Comparison of ENCODE assay signal across 8 cellular contexts in the genomic region with DNA sequence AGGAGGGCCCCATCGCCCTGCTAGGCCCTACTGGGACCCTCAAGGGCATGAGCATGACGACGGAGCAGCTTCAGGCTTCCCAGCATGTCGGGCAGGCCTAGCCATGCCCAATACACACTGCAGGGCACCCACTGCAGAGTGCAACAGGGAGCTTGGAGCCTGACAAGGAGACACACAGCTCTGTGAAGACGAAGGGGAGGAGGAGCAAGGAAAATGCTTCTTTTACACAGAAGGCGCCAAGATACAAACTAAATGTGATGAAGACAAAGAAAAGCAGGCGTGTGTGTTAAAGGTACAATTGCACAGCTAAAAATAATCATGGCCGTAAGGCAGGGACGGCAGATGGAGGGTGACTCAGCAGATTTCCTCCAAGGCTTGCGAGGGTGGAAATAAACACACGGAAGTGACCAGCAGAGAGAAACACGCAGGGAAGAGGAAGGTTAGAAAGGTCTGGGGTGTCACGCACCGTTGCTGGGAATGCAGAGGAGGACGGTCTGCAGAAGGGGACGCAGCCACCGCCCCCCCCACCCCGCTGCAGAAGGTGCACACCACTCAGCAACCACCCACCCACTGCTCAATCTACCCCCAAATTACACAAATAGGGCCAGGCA.
DNase-seq lines count a peak whose midpoint lies in the region; ATAC-seq and TF ChIP-seq lines count a peak whose summit lies in the region.

No MANE protein-coding gene starts in this region.

- DNase-seq in M059J (ENCODE audit: low read depth), result peak; percentile 83
- no peak for DNase-seq in activated T-helper 2 cell treated with anti-CD3 and anti-CD28 coated beads, Interferon-gamma antibody, Interleukin-2, Interleukin-4, amounts not matched to agents 10 μg/mL and 5 μg/mL and 100 μg/mL, durations not matched to agents 14 hours and 24 hours and 36 hours (ENCODE audit: low spot score)
- no peak for DNase-seq in glutamatergic neuron
- peak in 1 of 2 donors; percentile 47 for DNase-seq in trophoblast cell
- DNase-seq in HuH-7.5 (ENCODE audit: low spot score), result no peak

- H3K4me1 Mint-ChIP-seq in activated T-helper 2 cell treated with anti-CD3 and anti-CD28 coated beads, Interferon-gamma antibody, Interleukin-2, Interleukin-4, amounts not matched to agents 10 μg/mL and 5 μg/mL and 100 μg/mL, durations not matched to agents 14 hours and 24 hours and 36 hours (ENCODE audit: low read depth), result peaks cover 73% of the 10 kb centered on the region
- peaks cover 56% of the 10 kb centered on the region for H3K4me1 Mint-ChIP-seq in glutamatergic neuron (ENCODE audit: low read depth, unreplicated experiment)

- peak overlapping the region; percentile 36 for H2BK5ac ChIP-seq in trophoblast cell (ENCODE audit: low read depth, low read length, poor library complexity)

- H3K9me3 ChIP-seq in DOHH2 (ENCODE audit: control insufficient read depth, insufficient read depth, low read length) (no peaks in the 10 kb centered on the region), trophoblast cell (ENCODE audit: insufficient read depth, low read depth, low read length) (peaks cover 3% of the 10 kb centered on the region)

- TF ChIP-seq CTCF in DOHH2 (IDR thresholded peaks at IDR 0.05; ENCODE audit: low read depth, low read length, poor library complexity, severe bottlenecking) (no peak), glutamatergic neuron (IDR thresholded peaks at IDR 0.05; ENCODE audit: partially characterized antibody, unreplicated experiment) (no peak)

- peak overlapping the region; percentile 47 for H4K12ac ChIP-seq in trophoblast cell (ENCODE audit: low read depth, low read length)

- H3K36me3 ChIP-seq in DOHH2 (ENCODE audit: control insufficient read depth, low read length) (peaks cover 12% of the 10 kb centered on the region), trophoblast cell (ENCODE audit: control insufficient read depth in 1 of 2, insufficient read depth in 2 of 2, low read length in 2 of 2) (peaks cover 6 to 11% of the 10 kb centered on the region in 2 experiments)

- H4K8ac ChIP-seq in trophoblast cell (ENCODE audit: low read depth, low read length), result peak overlapping the region; percentile 15

- peaks cover 57% of the 10 kb centered on the region for H4K20me1 ChIP-seq in DOHH2 (ENCODE audit: control insufficient read depth, insufficient read depth, low read depth, low read length)

- H3K36me3 Mint-ChIP-seq in activated T-helper 2 cell treated with anti-CD3 and anti-CD28 coated beads, Interferon-gamma antibody, Interleukin-2, Interleukin-4, amounts not matched to agents 10 μg/mL and 5 μg/mL and 100 μg/mL, durations not matched to agents 14 hours and 24 hours and 36 hours (ENCODE audit: low read depth), result peaks cover 32% of the 10 kb centered on the region
- H3K36me3 Mint-ChIP-seq in glutamatergic neuron (ENCODE audit: unreplicated experiment), result no peaks in the 10 kb centered on the region

- peak overlapping the region; percentile 16 for H2AK5ac ChIP-seq in trophoblast cell (ENCODE audit: low read length)

- no peaks in the 10 kb centered on the region for H3F3A ChIP-seq in DOHH2 (ENCODE audit: control insufficient read depth, insufficient read depth)

- H2BK120ac ChIP-seq in trophoblast cell (ENCODE audit: insufficient read depth, low read length, poor library complexity), result peak overlapping the region; percentile 43

- H3K4me3 ChIP-seq in DOHH2 (ENCODE audit: low read length), result no peak overlapping the region; the same call in 1 of the 2 replicates
- no peak overlapping the region for H3K4me3 ChIP-seq in trophoblast cell (ENCODE audit: low read depth, low read length)

- peak overlapping the region; percentile 9 for H2BK12ac ChIP-seq in trophoblast cell (ENCODE audit: low read length)

- peaks cover 99% of the 10 kb centered on the region for H3K79me2 ChIP-seq in DOHH2 (ENCODE audit: control insufficient read depth, low read length)
- H3K79me2 ChIP-seq in trophoblast cell (ENCODE audit: control insufficient read depth, insufficient read depth, low read length, poor library complexity), result peaks cover 33% of the 10 kb centered on the region

- H3K9ac ChIP-seq in trophoblast cell (ENCODE audit: low read length), result no peak overlapping the region

- no peak overlapping the region for H3K23ac ChIP-seq in trophoblast cell (ENCODE audit: low read length)

- peak overlapping the region; percentile 65 for H3K4ac ChIP-seq in trophoblast cell (ENCODE audit: low read depth, low read length)

- H3K9me2 ChIP-seq in DOHH2 (replicated peaks; ENCODE audit: control insufficient read depth, low read length), result no peaks in the 10 kb centered on the region

- peak overlapping the region; percentile 67 for H3K27ac Mint-ChIP-seq in activated T-helper 2 cell treated with anti-CD3 and anti-CD28 coated beads, Interferon-gamma antibody, Interleukin-2, Interleukin-4, amounts not matched to agents 10 μg/mL and 5 μg/mL and 100 μg/mL, durations not matched to agents 14 hours and 24 hours and 36 hours
- H3K27ac Mint-ChIP-seq in glutamatergic neuron (ENCODE audit: unreplicated experiment), result peak overlapping the region; percentile 97

- H3K4me2 ChIP-seq in DOHH2 (ENCODE audit: low read length) (peak overlapping the region; percentile 43), trophoblast cell (ENCODE audit: low read length) (peak overlapping the region; percentile 23)

- H3K14ac ChIP-seq in trophoblast cell (ENCODE audit: low read length), result peak overlapping the region; percentile 48

- H2AFZ ChIP-seq in trophoblast cell (ENCODE audit: insufficient read depth, low read length, poor library complexity), result peak overlapping the region; percentile 10

- H3K27ac ChIP-seq in DOHH2 (ENCODE audit: low read depth, low read length) (no peak overlapping the region), trophoblast cell (ENCODE audit: low read depth, low read length) (no peak overlapping the region)

- peaks cover 9% of the 10 kb centered on the region for H3K79me1 ChIP-seq in trophoblast cell (ENCODE audit: low read length)

- no peaks in the 10 kb centered on the region for H3K27me3 ChIP-seq in DOHH2 (ENCODE audit: control insufficient read depth, low read length)
- no peaks in the 10 kb centered on the region for H3K27me3 ChIP-seq in trophoblast cell (ENCODE audit: insufficient read depth, low read length)

- H3K4me3 Mint-ChIP-seq in activated T-helper 2 cell treated with anti-CD3 and anti-CD28 coated beads, Interferon-gamma antibody, Interleukin-2, Interleukin-4, amounts not matched to agents 10 μg/mL and 5 μg/mL and 100 μg/mL, durations not matched to agents 14 hours and 24 hours and 36 hours (ENCODE audit: low read depth), result peak overlapping the region; percentile 13
- H3K4me3 Mint-ChIP-seq in glutamatergic neuron (ENCODE audit: unreplicated experiment), result peak overlapping the region; percentile 81

- ATAC-seq in GM21825 (IDR thresholded peaks at IDR 0.05; ENCODE audit: unreplicated experiment), result no peak
- no peak for ATAC-seq in GM18498 (IDR thresholded peaks at IDR 0.05; ENCODE audit: unreplicated experiment)

- peak overlapping the region; percentile 67 for H3K18ac ChIP-seq in trophoblast cell (ENCODE audit: low read length)

- H3K4me1 ChIP-seq in DOHH2 (ENCODE audit: control insufficient read depth, low read length), result peaks cover 55% of the 10 kb centered on the region
- H3K4me1 ChIP-seq in trophoblast cell (ENCODE audit: control insufficient read depth in 1 of 2, insufficient read depth in 2 of 2, low read length in 2 of 2), result peaks cover 30 to 42% of the 10 kb centered on the region in 2 experiments

- no peaks in the 10 kb centered on the region for H3K27me3 Mint-ChIP-seq in activated T-helper 2 cell treated with anti-CD3 and anti-CD28 coated beads, Interferon-gamma antibody, Interleukin-2, Interleukin-4, amounts not matched to agents 10 μg/mL and 5 μg/mL and 100 μg/mL, durations not matched to agents 14 hours and 24 hours and 36 hours (ENCODE audit: low read depth)
- H3K27me3 Mint-ChIP-seq in glutamatergic neuron (ENCODE audit: unreplicated experiment), result peaks cover 23% of the 10 kb centered on the region

- H3K9me3 Mint-ChIP-seq in activated T-helper 2 cell treated with anti-CD3 and anti-CD28 coated beads, Interferon-gamma antibody, Interleukin-2, Interleukin-4, amounts not matched to agents 10 μg/mL and 5 μg/mL and 100 μg/mL, durations not matched to agents 14 hours and 24 hours and 36 hours, result no peaks in the 10 kb centered on the region
- H3K9me3 Mint-ChIP-seq in glutamatergic neuron (ENCODE audit: unreplicated experiment), result peaks cover 47% of the 10 kb centered on the region

- WGBS in trophoblast cell (ENCODE audit: extremely low coverage, insufficient coverage, insufficient read length), result no CpG with 5 or more reads among the region's 18 CpGs

- H4K91ac ChIP-seq in trophoblast cell (ENCODE audit: low read depth, low read length), result peak overlapping the region; percentile 36

- intact Hi-C loops in activated T-helper 2 cell treated with anti-CD3 and anti-CD28 coated beads, Interferon-gamma antibody, Interleukin-2, Interleukin-4, amounts not matched to agents 10 μg/mL and 5 μg/mL and 100 μg/mL, durations not matched to agents 14 hours and 24 hours and 36 hours (cut with micrococcal nuclease), result loop anchor here (2.0 to 10.0 kb wide), 5 partner anchors 25 to 239 kb away; partner anchors contain the start of gene RPL13
